ENCODE assay signal across 1 cellular context in genomic region chr17:933168-934083, GRCh38.
A peak's percentile ranks its signal among the peaks of the same experiment; 100 is the strongest.
TF ChIP-seq lines count a peak whose summit lies in the region.

No MANE protein-coding gene starts in this region.

TF ChIP-seq in SK-N-SH, 30 proteins besides CTCF, POLR2A, EP300 and RAD21 (continued from another document):
- TF ChIP-seq, protein P1, sequence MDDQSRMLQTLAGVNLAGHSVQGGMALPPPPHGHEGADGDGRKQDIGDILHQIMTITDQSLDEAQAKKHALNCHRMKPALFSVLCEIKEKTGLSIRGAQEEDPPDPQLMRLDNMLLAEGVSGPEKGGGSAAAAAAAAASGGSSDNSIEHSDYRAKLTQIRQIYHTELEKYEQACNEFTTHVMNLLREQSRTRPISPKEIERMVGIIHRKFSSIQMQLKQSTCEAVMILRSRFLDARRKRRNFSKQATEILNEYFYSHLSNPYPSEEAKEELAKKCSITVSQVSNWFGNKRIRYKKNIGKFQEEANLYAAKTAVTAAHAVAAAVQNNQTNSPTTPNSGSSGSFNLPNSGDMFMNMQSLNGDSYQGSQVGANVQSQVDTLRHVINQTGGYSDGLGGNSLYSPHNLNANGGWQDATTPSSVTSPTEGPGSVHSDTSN (IDR thresholded peaks at IDR 0.05) = peak; percentile 73; the same call in 1 of the 2 replicates
- TF ChIP-seq RXRA (IDR thresholded peaks at IDR 0.05; ENCODE audit: borderline replicate concordance, low read depth) (peak; percentile 73; the same call in 1 of the 2 replicates), JUND (IDR thresholded peaks at IDR 0.05) (peak; percentile 95), ELF1 (IDR thresholded peaks at IDR 0.05) (peak; percentile 42), CHD2 (IDR thresholded peaks at IDR 0.05; ENCODE audit: low read length, partially characterized antibody) (no peak), MXI1 (IDR thresholded peaks at IDR 0.05; ENCODE audit: low read depth, low read length) (no peak), FOXM1 (IDR thresholded peaks at IDR 0.05; ENCODE audit: low read depth) (no peak), GATA2 (CRISPR knock-in tag; IDR thresholded peaks at IDR 0.05) (no peak), TCF12 (IDR thresholded peaks at IDR 0.05) (peak; percentile 87), USF1 (IDR thresholded peaks at IDR 0.05; ENCODE audit: borderline replicate concordance, low read depth) (no peak), POLR2AphosphoS5 (IDR thresholded peaks at IDR 0.05; ENCODE audit: low read depth, low read length) (peak; percentile 55; the same call in 1 of the 2 replicates), SIN3A (IDR thresholded peaks at IDR 0.05; ENCODE audit: borderline replicate concordance, low read depth, low read length) (no peak), SMC3 (IDR thresholded peaks at IDR 0.05; ENCODE audit: low read depth, low read length) (no peak), TEAD4 (IDR thresholded peaks at IDR 0.05; ENCODE audit: borderline replicate concordance, insufficient read depth) (peak; percentile 80; the same call in 1 of the 2 replicates), FOSL2 (IDR thresholded peaks at IDR 0.05; ENCODE audit: borderline replicate concordance, low read depth) (peak; percentile 96), MEF2A (IDR thresholded peaks at IDR 0.05; ENCODE audit: borderline replicate concordance, low read depth) (peak; percentile 80)
- TF ChIP-seq, protein P2, sequence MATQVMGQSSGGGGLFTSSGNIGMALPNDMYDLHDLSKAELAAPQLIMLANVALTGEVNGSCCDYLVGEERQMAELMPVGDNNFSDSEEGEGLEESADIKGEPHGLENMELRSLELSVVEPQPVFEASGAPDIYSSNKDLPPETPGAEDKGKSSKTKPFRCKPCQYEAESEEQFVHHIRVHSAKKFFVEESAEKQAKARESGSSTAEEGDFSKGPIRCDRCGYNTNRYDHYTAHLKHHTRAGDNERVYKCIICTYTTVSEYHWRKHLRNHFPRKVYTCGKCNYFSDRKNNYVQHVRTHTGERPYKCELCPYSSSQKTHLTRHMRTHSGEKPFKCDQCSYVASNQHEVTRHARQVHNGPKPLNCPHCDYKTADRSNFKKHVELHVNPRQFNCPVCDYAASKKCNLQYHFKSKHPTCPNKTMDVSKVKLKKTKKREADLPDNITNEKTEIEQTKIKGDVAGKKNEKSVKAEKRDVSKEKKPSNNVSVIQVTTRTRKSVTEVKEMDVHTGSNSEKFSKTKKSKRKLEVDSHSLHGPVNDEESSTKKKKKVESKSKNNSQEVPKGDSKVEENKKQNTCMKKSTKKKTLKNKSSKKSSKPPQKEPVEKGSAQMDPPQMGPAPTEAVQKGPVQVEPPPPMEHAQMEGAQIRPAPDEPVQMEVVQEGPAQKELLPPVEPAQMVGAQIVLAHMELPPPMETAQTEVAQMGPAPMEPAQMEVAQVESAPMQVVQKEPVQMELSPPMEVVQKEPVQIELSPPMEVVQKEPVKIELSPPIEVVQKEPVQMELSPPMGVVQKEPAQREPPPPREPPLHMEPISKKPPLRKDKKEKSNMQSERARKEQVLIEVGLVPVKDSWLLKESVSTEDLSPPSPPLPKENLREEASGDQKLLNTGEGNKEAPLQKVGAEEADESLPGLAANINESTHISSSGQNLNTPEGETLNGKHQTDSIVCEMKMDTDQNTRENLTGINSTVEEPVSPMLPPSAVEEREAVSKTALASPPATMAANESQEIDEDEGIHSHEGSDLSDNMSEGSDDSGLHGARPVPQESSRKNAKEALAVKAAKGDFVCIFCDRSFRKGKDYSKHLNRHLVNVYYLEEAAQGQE (IDR thresholded peaks at IDR 0.05; ENCODE audit: low read depth, low read length) = peak; percentile 51; the same call in 1 of the 2 replicates
